Comparison of ENCODE assay signal across 22 cellular contexts in genomic region chr13:40384976-40385857, GRCh38.
DNase-seq lines count a peak whose midpoint lies in the region; ATAC-seq, FAIRE-seq and TF ChIP-seq lines count a peak whose summit lies in the region.
"Had no signal": no experiment of that assay in that cellular context is flagged by ENCODE, and none has a peak within 500 bp of the region (broad histone marks: within the 10 kb centered on the region; RNA-seq: fewer than 3 reads in every experiment).

No MANE protein-coding gene starts in this region.

- H3K27me3 ChIP-seq in CD4-positive, CD25-positive, alpha-beta regulatory T cell (ENCODE audit: control insufficient read depth, insufficient read depth, low read length): no peaks in the 10 kb centered on the region
- no peaks in the 10 kb centered on the region for H3K27me3 ChIP-seq in GM23338 (ENCODE audit: insufficient read depth)
- no peaks in the 10 kb centered on the region for H3K27me3 ChIP-seq in H1 (replicated peaks in 1 of 4; ENCODE audit: control insufficient read depth in 3 of 4, extremely low read depth in 1 of 4, insufficient read depth in 3 of 4, low read length in 3 of 4)
- peaks cover 0 to 3% of the 10 kb centered on the region in 2 experiments for H3K27me3 ChIP-seq in mesenchymal stem cell (ENCODE audit: control insufficient read depth in 1 of 2, insufficient read depth in 1 of 2, low read length in 2 of 2)
- H3K27me3 ChIP-seq: body of pancreas, colonic mucosa had no signal

- H3K14ac ChIP-seq in H1 (ENCODE audit: insufficient read length) (no peak overlapping the region), mesenchymal stem cell (ENCODE audit: low read length in 2 of 2) (no peak overlapping the region)

- H3K27ac Mint-ChIP-seq in CD4-positive, CD25-positive, alpha-beta regulatory T cell: peak overlapping the region in 2 of 3 donors; percentile 4 to 85
- H3K27ac Mint-ChIP-seq in GM23338 (peak overlapping the region; percentile 5; the same call in 1 of the 2 replicates), nephron progenitor cell (peak overlapping the region; percentile 6)
- H3K27ac Mint-ChIP-seq: activated CD4-positive, alpha-beta T cell treated with anti-CD3 and anti-CD28 coated beads, Interleukin-2, amount 10 ng/mL, durations not matched to agents 24 days and 14 days had no signal

- H3K36me3 Mint-ChIP-seq in CD4-positive, CD25-positive, alpha-beta regulatory T cell: peaks cover 7% of the 10 kb centered on the region
- no peaks in the 10 kb centered on the region for H3K36me3 Mint-ChIP-seq in GM23338 (ENCODE audit: low read depth)
- H3K36me3 Mint-ChIP-seq in nephron progenitor cell (ENCODE audit: low read depth): no peaks in the 10 kb centered on the region

- POLR2A ChIA-PET in H1 (lab: Charles Lee; ENCODE audit: partially characterized antibody): no interaction called here

- H3K4me2 ChIP-seq in GM23338: no peak overlapping the region
- H3K4me2 ChIP-seq in H1 (ENCODE audit: insufficient read depth in 1 of 2, low read depth in 2 of 2, low read length in 2 of 2): no peak overlapping the region
- no peak overlapping the region for H3K4me2 ChIP-seq in mesenchymal stem cell (ENCODE audit: low read length, poor library complexity, severe bottlenecking)

- H2BK12ac ChIP-seq in H1 (ENCODE audit: low read depth, low read length) (no peak overlapping the region), mesenchymal stem cell (ENCODE audit: low read length in 2 of 2) (no peak overlapping the region)

- H2BK15ac ChIP-seq in H1 (ENCODE audit: low read length): no peak overlapping the region
- H2BK15ac ChIP-seq in mesenchymal stem cell (ENCODE audit: low read depth, poor library complexity, severe bottlenecking): no peak overlapping the region

- no peak for TF ChIP-seq POLR2A in H1 (IDR thresholded peaks at IDR 0.05; ENCODE audit: control extremely low read depth in 1 of 2, low read depth in 2 of 2, low read length in 2 of 2)

- H3K23me2 ChIP-seq in H1 (ENCODE audit: low read depth, low read length): no peaks in the 10 kb centered on the region

- no peak overlapping the region for H3K27ac ChIP-seq in CD4-positive, CD25-positive, alpha-beta regulatory T cell (ENCODE audit: insufficient read depth, low read length, poor library complexity, severe bottlenecking)
- H3K27ac ChIP-seq in GM23338 (ENCODE audit: low read depth): no peak overlapping the region
- H3K27ac ChIP-seq in H1 (ENCODE audit: low read depth, low read length): no peak overlapping the region
- no peak overlapping the region for H3K27ac ChIP-seq in mesenchymal stem cell (ENCODE audit: low read length, poor library complexity, severe bottlenecking)
- H3K27ac ChIP-seq: body of pancreas, colonic mucosa had no signal

- no peaks in the 10 kb centered on the region for H4K20me1 ChIP-seq in GM23338 (replicated peaks; ENCODE audit: insufficient read depth)
- H4K20me1 ChIP-seq in H1 (replicated peaks in 1 of 2; ENCODE audit: control insufficient read depth in 1 of 2, insufficient read depth in 2 of 2, low read length in 2 of 2): no peaks in the 10 kb centered on the region

- TF ChIP-seq CTCF in GM23338 (conservative IDR thresholded peaks at IDR 0.05; ENCODE audit: low read depth in 2 of 2) (no peak), H1 (IDR thresholded peaks at IDR 0.05; ENCODE audit: control extremely low read depth in 1 of 3, insufficient read depth in 1 of 3, low read depth in 1 of 3, low read length in 3 of 3) (no peak), nephron progenitor cell (IDR thresholded peaks at IDR 0.05) (no peak)

- 88% methylated on average over 6 of the region's 6 CpGs; no CpG with 5 or more reads in 1 of the 2 experiments for WGBS in H1 (ENCODE audit: extremely low coverage in 1 of 2, insufficient coverage in 1 of 2, insufficient read length in 1 of 2, insufficient replicate concordance in 2 of 2, low coverage in 1 of 2, low lambda C conversion rate in 2 of 2, missing lambda C conversion rate in 1 of 2), 2 experiments
- WGBS in mesenchymal stem cell: 86% methylated on average over 6 of the region's 6 CpGs

- peak overlapping the region; percentile 74 for H2AFZ ChIP-seq in GM23338
- no peak overlapping the region for H2AFZ ChIP-seq in H1 (ENCODE audit: low read length)
- no peak overlapping the region for H2AFZ ChIP-seq in mesenchymal stem cell (ENCODE audit: low read depth, low read length)

- no peak overlapping the region for H3K4me3 Mint-ChIP-seq in CD4-positive, CD25-positive, alpha-beta regulatory T cell
- H3K4me3 Mint-ChIP-seq in GM23338: no peak overlapping the region
- no peak overlapping the region for H3K4me3 Mint-ChIP-seq in nephron progenitor cell
- H3K4me3 Mint-ChIP-seq: activated CD4-positive, alpha-beta T cell treated with anti-CD3 and anti-CD28 coated beads, Interleukin-2, amount 10 ng/mL, durations not matched to agents 24 days and 14 days; CD14-positive monocyte had no signal

- no peak overlapping the region for H4K5ac ChIP-seq in H1 (ENCODE audit: insufficient read length, low read depth, low read length)

- H3K9me3 Mint-ChIP-seq in CD4-positive, CD25-positive, alpha-beta regulatory T cell: no peaks in the 10 kb centered on the region
- H3K9me3 Mint-ChIP-seq in GM23338 (0 out of 3 replicates have a peak, but pooled peaks cover 2% of the 10 kb centered on the region), nephron progenitor cell (no peaks in the 10 kb centered on the region)

- no peak overlapping the region for H3K4me3 ChIP-seq in CD4-positive, CD25-positive, alpha-beta regulatory T cell (ENCODE audit: low read depth, low read length)
- H3K4me3 ChIP-seq in GM23338: no peak overlapping the region
- H3K4me3 ChIP-seq in H1 (ENCODE audit: extremely low read depth in 1 of 4, insufficient read depth in 2 of 4, low read depth in 3 of 4, low read length in 4 of 4): no peak overlapping the region
- H3K4me3 ChIP-seq in mesenchymal stem cell (ENCODE audit: insufficient read depth in 1 of 2, low read depth in 1 of 2, low read length in 2 of 2): no peak overlapping the region
- H3K4me3 ChIP-seq: body of pancreas, colonic mucosa had no signal

- CTCF ChIA-PET in H1 (lab: Charles Lee; ENCODE audit: partially characterized antibody): interaction anchor here (1.0 kb wide), 1 partner anchor 10 kb away, joined by 3 read pairs; no protein-coding TSS in a partner anchor

- no peaks in the 10 kb centered on the region for H3K36me3 ChIP-seq in CD4-positive, CD25-positive, alpha-beta regulatory T cell (ENCODE audit: control insufficient read depth, insufficient read depth, low read length)
- H3K36me3 ChIP-seq in GM23338 (ENCODE audit: insufficient read depth) (no peaks in the 10 kb centered on the region), H1 (ENCODE audit: control insufficient read depth in 2 of 4, insufficient read depth in 4 of 4, low read length in 3 of 4) (no peaks in the 10 kb centered on the region), mesenchymal stem cell (ENCODE audit: control insufficient read depth in 1 of 2, insufficient read depth in 2 of 2, low read depth in 1 of 2, low read length in 2 of 2) (no peaks in the 10 kb centered on the region)
- H3K36me3 ChIP-seq: colonic mucosa had no signal

- ATAC-seq in CD4-positive, CD25-positive, alpha-beta regulatory T cell (ENCODE audit: low read depth in 2 of 2): no peak
- ATAC-seq in GM23338: no peak
- ATAC-seq: body of pancreas, HCT116, Right ventricle myocardium inferior had no signal

- 0 out of 2 replicates have a peak, but pooled peaks cover 9% of the 10 kb centered on the region for H3K9me2 ChIP-seq in GM23338 (ENCODE audit: insufficient read depth)

- H3K4me1 Mint-ChIP-seq in CD4-positive, CD25-positive, alpha-beta regulatory T cell: peaks cover 4 to 51% (median 35%) of the 10 kb centered on the region in 4 donors
- H3K4me1 Mint-ChIP-seq in GM23338 (peaks cover 21% of the 10 kb centered on the region), nephron progenitor cell (peaks cover 35% of the 10 kb centered on the region)

- no peak overlapping the region for H3K23ac ChIP-seq in H1 (ENCODE audit: insufficient read length)
- no peak overlapping the region for H3K23ac ChIP-seq in mesenchymal stem cell (ENCODE audit: low read length in 2 of 2)

- H3K4me1 ChIP-seq in CD4-positive, CD25-positive, alpha-beta regulatory T cell (ENCODE audit: control insufficient read depth, insufficient read depth, low read length, poor library complexity, severe bottlenecking): peaks cover 21% of the 10 kb centered on the region
- peaks cover 7% of the 10 kb centered on the region for H3K4me1 ChIP-seq in GM23338 (ENCODE audit: insufficient read depth)
- H3K4me1 ChIP-seq in H1 (replicated peaks in 1 of 4; ENCODE audit: control insufficient read depth in 3 of 4, insufficient read depth in 4 of 4, low read length in 3 of 4): peaks cover 2 to 12% (median 7%) of the 10 kb centered on the region in 4 experiments; a peak in 6 of 7 replicates
- H3K4me1 ChIP-seq in mesenchymal stem cell (ENCODE audit: control insufficient read depth, insufficient read depth, low read depth, low read length): peaks cover 4% of the 10 kb centered on the region
- H3K4me1 ChIP-seq: body of pancreas, colonic mucosa had no signal

- no peak overlapping the region for H4K8ac ChIP-seq in H1 (ENCODE audit: extremely low read depth, insufficient read depth, low read length)
- H4K8ac ChIP-seq in mesenchymal stem cell (ENCODE audit: low read length): no peak overlapping the region

- no peak for FAIRE-seq in H1 (lab: Jason Lieb, UNC)
- FAIRE-seq: frontal cortex, kidney had no signal

- no peak overlapping the region for H3K56ac ChIP-seq in H1 (replicated peaks; ENCODE audit: insufficient read length, low read depth, low read length)

- no peak overlapping the region for H2BK20ac ChIP-seq in H1 (ENCODE audit: low read length)

- no peaks in the 10 kb centered on the region for H3K79me1 ChIP-seq in H1 (ENCODE audit: low read depth, low read length)
- no peaks in the 10 kb centered on the region for H3K79me1 ChIP-seq in mesenchymal stem cell (replicated peaks; ENCODE audit: low read length, poor library complexity, severe bottlenecking)

- H3K18ac ChIP-seq in H1 (ENCODE audit: extremely low read depth, low read length) (0 out of 2 replicates have a peak overlapping the region, but pooled peaks have one; percentile 41), mesenchymal stem cell (ENCODE audit: low read depth in 1 of 2, low read length in 2 of 2) (no peak overlapping the region)

- no peaks in the 10 kb centered on the region for H3K27me3 Mint-ChIP-seq in CD4-positive, CD25-positive, alpha-beta regulatory T cell
- H3K27me3 Mint-ChIP-seq in GM23338 (ENCODE audit: insufficient read depth, low read depth, poor library complexity): peaks cover 11% of the 10 kb centered on the region
- peaks cover 4% of the 10 kb centered on the region for H3K27me3 Mint-ChIP-seq in nephron progenitor cell (ENCODE audit: low read depth, poor library complexity)
- H3K27me3 Mint-ChIP-seq: activated CD4-positive, alpha-beta T cell treated with anti-CD3 and anti-CD28 coated beads, Interleukin-2, amount 10 ng/mL, durations not matched to agents 24 days and 14 days had no signal

- TF ChIP-seq EP300 in H1 (IDR thresholded peaks at IDR 0.05; ENCODE audit: borderline replicate concordance in 1 of 2, low read depth in 2 of 2, low read length in 2 of 2): no peak

- peak overlapping the region; percentile 74; the same call in 1 of the 2 replicates for H2BK5ac ChIP-seq in H1 (ENCODE audit: low read depth, low read length)
- no peak overlapping the region for H2BK5ac ChIP-seq in mesenchymal stem cell (ENCODE audit: low read depth, low read length, poor library complexity, severe bottlenecking)

- H4K91ac ChIP-seq in H1 (replicated peaks; ENCODE audit: insufficient read length, low read length) (peak overlapping the region; percentile 83), mesenchymal stem cell (ENCODE audit: low read length) (no peak overlapping the region)

- no peaks in the 10 kb centered on the region for H3K9me3 ChIP-seq in CD4-positive, CD25-positive, alpha-beta regulatory T cell (ENCODE audit: control insufficient read depth in 2 of 2, low read length in 2 of 2)
- H3K9me3 ChIP-seq in H1 (ENCODE audit: insufficient read depth in 2 of 2, low read depth in 1 of 2, low read length in 1 of 2) (no peaks in the 10 kb centered on the region), mesenchymal stem cell (ENCODE audit: control insufficient read depth, low read length) (no peaks in the 10 kb centered on the region)
- H3K9me3 ChIP-seq: body of pancreas, colonic mucosa had no signal

- DNase-seq in CD4-positive, CD25-positive, alpha-beta regulatory T cell: no peak
- DNase-seq in GM23338 (ENCODE audit: low spot score): no peak
- no peak for DNase-seq in H1 (ENCODE audit: low read depth in 1 of 2, low spot score in 2 of 2)
- no peak for DNase-seq in nephron progenitor cell
- DNase-seq in ecto neural progenitor cell (ENCODE audit: low spot score): no peak
- DNase-seq in stimulated activated CD4-positive, alpha-beta T cell treated with anti-CD3 and anti-CD28 coated beads, Interleukin-2, amount 100 ng/mL, for 24 hours: no peak
- no peak for DNase-seq in mesenchymal stem cell
- no peak for DNase-seq in NCI-H2227 (lab: John Stamatoyannopoulos, UW; ENCODE audit: unreplicated experiment)
- DNase-seq: activated CD4-positive, alpha-beta T cell treated with anti-CD3 and anti-CD28 coated beads, Interleukin-2, amount 10 ng/mL, durations not matched to agents 24 days and 14 days; activated naive CD4-positive, alpha-beta T cell treated with Interleukin-2 at 50 U/mL for 16 hours; body of pancreas; colonic mucosa; hypothalamus; kidney; NCI-H1694; NCI-H446; stimulated activated CD4-positive, alpha-beta T cell treated with anti-CD3 and anti-CD28 coated beads, Interleukin-12 subunit alpha, Interleukin-12 subunit beta, amount 100 ng/mL, for 4 hours; SW 1271 had no signal

- H2BK120ac ChIP-seq in H1 (replicated peaks; ENCODE audit: low read depth, low read length) (peak overlapping the region; percentile 30), mesenchymal stem cell (ENCODE audit: low read depth, low read length) (no peak overlapping the region)

- no peak for TF ChIP-seq RAD21 in H1 (IDR thresholded peaks at IDR 0.05 in 1 of 2, conservative IDR thresholded peaks at IDR 0.05 in 1 of 2; ENCODE audit: low read depth in 2 of 2, low read length in 2 of 2)

- no peak overlapping the region for H3K9ac ChIP-seq in H1 (replicated peaks in 1 of 4; ENCODE audit: extremely low read depth in 1 of 4, low read depth in 3 of 4, low read length in 3 of 4)
- H3K9ac ChIP-seq in mesenchymal stem cell (ENCODE audit: low read length): no peak overlapping the region

- H3K79me2 ChIP-seq in GM23338 (replicated peaks; ENCODE audit: insufficient read depth) (no peaks in the 10 kb centered on the region), H1 (ENCODE audit: control insufficient read depth in 1 of 2, insufficient read depth in 2 of 2, low read length in 2 of 2) (no peaks in the 10 kb centered on the region)

- H3K4ac ChIP-seq in H1 (replicated peaks; ENCODE audit: insufficient read length, low read depth, low read length) (no peak overlapping the region), mesenchymal stem cell (ENCODE audit: low read depth in 1 of 2, low read length in 2 of 2) (no peak overlapping the region)

- no peaks in the 10 kb centered on the region for H3F3A ChIP-seq in GM23338 (replicated peaks; ENCODE audit: low read depth)

- H2AK5ac ChIP-seq in H1 (ENCODE audit: low read depth, low read length): no peak overlapping the region
- no peak overlapping the region for H2AK5ac ChIP-seq in mesenchymal stem cell (ENCODE audit: low read length, severe bottlenecking)
